24 cellular contexts compared by ENCODE assay signal in genomic region chr13:66911411-66911939, GRCh38.
"Had no signal": no experiment of that assay in that cellular context is flagged by ENCODE, and none has a peak within 500 bp of the region (broad histone marks: within the 10 kb centered on the region; RNA-seq: fewer than 3 reads in every experiment).

No MANE protein-coding gene starts in this region.

- H3K79me2 ChIP-seq: hepatocyte had no signal

- H3K27ac ChIP-seq: coronary artery, esophagus muscularis mucosa, foreskin keratinocyte, gastroesophageal sphincter, heart left ventricle, hepatocyte, left ventricle myocardium inferior, lower lobe of right lung had no signal

- ATAC-seq: foreskin keratinocyte; gastroesophageal sphincter; heart left ventricle; left colon; lower lobe of right lung; mucosa of descending colon; naive thymus-derived CD8-positive, alpha-beta T cell had no signal

- H3K4me1 ChIP-seq: foreskin keratinocyte, left ventricle myocardium inferior, lower lobe of right lung had no signal

- H3K27me3 ChIP-seq: dorsolateral prefrontal cortex, esophagus muscularis mucosa, foreskin keratinocyte, gastroesophageal sphincter, heart left ventricle, hepatocyte had no signal

- H3K4me3 ChIP-seq: coronary artery, esophagus muscularis mucosa, gastroesophageal sphincter, heart left ventricle, hepatocyte, left ventricle myocardium inferior, lower lobe of right lung, mucosa of descending colon had no signal

- H3K4me2 ChIP-seq: hepatocyte had no signal

- DNase-seq: dermis blood vessel endothelial cell; dorsolateral prefrontal cortex; effector CD4-positive, alpha-beta T cell; effector memory CD4-positive, alpha-beta T cell; foreskin keratinocyte; heart left ventricle; hypothalamus; immature natural killer cell; islet precursor cell; kidney; kidney glomerular epithelial cell; left colon; left ventricle myocardium inferior; lower lobe of right lung; mesenchymal stem cell; mucosa of descending colon; naive B cell; naive thymus-derived CD8-positive, alpha-beta T cell had no signal

- H3K9me3 ChIP-seq: esophagus muscularis mucosa, gastroesophageal sphincter, heart left ventricle, left ventricle myocardium inferior, lower lobe of right lung, mucosa of descending colon had no signal

- H2AFZ ChIP-seq: hepatocyte had no signal

- H3K36me3 ChIP-seq: esophagus muscularis mucosa, gastroesophageal sphincter, heart left ventricle, left ventricle myocardium inferior, lower lobe of right lung had no signal

- FAIRE-seq: endothelial cell of umbilical vein, frontal cortex, kidney had no signal
